20 cellular contexts compared by ENCODE assay signal in genomic region chr1:70617728-70618127, GRCh38.
DNase-seq lines count a peak whose midpoint lies in the region; ATAC-seq and TF ChIP-seq lines count a peak whose summit lies in the region.
"Had no signal": no experiment of that assay in that cellular context is flagged by ENCODE, and none has a peak within 500 bp of the region (broad histone marks: within the 10 kb centered on the region; RNA-seq: fewer than 3 reads in every experiment).

No MANE protein-coding gene starts in this region.

- H3K27ac Mint-ChIP-seq in H9 (no peak overlapping the region), endodermal cell (no peak overlapping the region)
- H3K27ac Mint-ChIP-seq: CD4-positive, CD25-positive, alpha-beta regulatory T cell; T-cell had no signal

- DNase-seq in H9 (no peak), PC-3 (no peak), endodermal cell (no peak), renal cortical epithelial cell (ENCODE audit: low read depth) (peak; percentile 3), NCI-H1417 treated with DMSO at 0.1 percent for 48 hours (lab: John Stamatoyannopoulos, UW) (no peak)
- DNase-seq: CD4-positive, CD25-positive, alpha-beta regulatory T cell; COR-L47; DMS 273 treated with DMSO at 0.1 percent for 48 hours; GDM1; KBM-7; MV-4-11; NCI-H187 treated with DMSO at 0.1 percent for 48 hours; NCI-H226; NCI-H526; RPMI8226; SHP77 treated with DMSO at 0.1 percent for 48 hours; T-cell had no signal

- intact Hi-C loops in PC-3 (cut with micrococcal nuclease) = loop anchor here (5.0 kb wide), 1 partner anchor 90 kb away; no protein-coding TSS in a partner anchor

- no peak overlapping the region for H3K56ac ChIP-seq in H9 (ENCODE audit: insufficient read length, low read depth, low read length)

- H3K36me3 ChIP-seq in PC-3 (ENCODE audit: low read depth, low read length) = no peaks in the 10 kb centered on the region
- H3K36me3 ChIP-seq in endodermal cell (ENCODE audit: control insufficient read depth, insufficient read depth, low read length) = no peaks in the 10 kb centered on the region

- H3K27ac ChIP-seq in H9 (ENCODE audit: insufficient read length, low read depth, low read length) (no peak overlapping the region), PC-3 (ENCODE audit: low read length) (no peak overlapping the region), endodermal cell (ENCODE audit: low read depth, low read length) (no peak overlapping the region)

- H3F3A ChIP-seq in PC-3 (ENCODE audit: low read length, unreplicated experiment) = no peaks in the 10 kb centered on the region

- H3K4me2 ChIP-seq in H9 (ENCODE audit: insufficient read depth, insufficient read length, low read length) = no peak overlapping the region
- H3K4me2 ChIP-seq in PC-3 (ENCODE audit: low read length) = no peak overlapping the region

- no peak overlapping the region for H3K14ac ChIP-seq in H9 (ENCODE audit: insufficient read depth, low read length)

- no peak overlapping the region for H3K9ac ChIP-seq in H9 (ENCODE audit: extremely low read depth, insufficient read length, low read length)
- no peak overlapping the region for H3K9ac ChIP-seq in PC-3 (ENCODE audit: low read length)
- H3K9ac ChIP-seq in endodermal cell (ENCODE audit: extremely low read depth, low read length, poor library complexity, severe bottlenecking) = no peak overlapping the region

- no peaks in the 10 kb centered on the region; the same call in 1 of the 2 replicates for H3K27me3 Mint-ChIP-seq in H9 (ENCODE audit: low read depth)
- H3K27me3 Mint-ChIP-seq in endodermal cell (ENCODE audit: insufficient read depth) = peaks cover 1% of the 10 kb centered on the region
- H3K27me3 Mint-ChIP-seq: CD4-positive, CD25-positive, alpha-beta regulatory T cell had no signal

- no peaks in the 10 kb centered on the region for H3K9me3 ChIP-seq in H9 (ENCODE audit: control insufficient read depth, low read depth, low read length)
- no peaks in the 10 kb centered on the region for H3K9me3 ChIP-seq in PC-3 (ENCODE audit: low read length)
- no peaks in the 10 kb centered on the region for H3K9me3 ChIP-seq in endodermal cell (ENCODE audit: control insufficient read depth, low read length)

- H3K36me3 Mint-ChIP-seq in H9 (ENCODE audit: insufficient read depth in 1 of 3, low read depth in 3 of 3) (no peaks in the 10 kb centered on the region), endodermal cell (ENCODE audit: low read depth) (no peaks in the 10 kb centered on the region)
- H3K36me3 Mint-ChIP-seq: CD4-positive, CD25-positive, alpha-beta regulatory T cell; T-cell had no signal

- H3K4me1 Mint-ChIP-seq in H9 (no peaks in the 10 kb centered on the region), endodermal cell (no peaks in the 10 kb centered on the region)
- H3K4me1 Mint-ChIP-seq: CD4-positive, CD25-positive, alpha-beta regulatory T cell; T-cell had no signal

- H2BK12ac ChIP-seq in H9 (ENCODE audit: insufficient read length, low read depth, low read length) = no peak overlapping the region

- H2BK120ac ChIP-seq in H9 (ENCODE audit: low read depth, low read length, poor library complexity, severe bottlenecking) = no peak overlapping the region

- H3K18ac ChIP-seq in H9 (ENCODE audit: insufficient read length, low read depth, low read length) = no peak overlapping the region

- H3K9me3 Mint-ChIP-seq in H9 = peaks cover 0 to 5% of the 10 kb centered on the region in 2 experiments; a peak in 4 of 5 replicates
- peaks cover 7% of the 10 kb centered on the region for H3K9me3 Mint-ChIP-seq in endodermal cell

- H2BK5ac ChIP-seq in H9 (ENCODE audit: insufficient read length, low read length) = no peak overlapping the region

- no peaks in the 10 kb centered on the region for H3K79me1 ChIP-seq in H9 (ENCODE audit: insufficient read depth, low read depth, low read length, poor library complexity, severe bottlenecking)

- H2BK15ac ChIP-seq in H9 (ENCODE audit: low read depth, low read length) = no peak overlapping the region

- POLR2A ChIA-PET in PC-3 (lab: Charles Lee; ENCODE audit: unreplicated experiment) = no interaction called here

- H3K4me1 ChIP-seq in H9 (ENCODE audit: insufficient read depth, low read length) (no peaks in the 10 kb centered on the region), PC-3 (ENCODE audit: insufficient read depth, low read length) (no peaks in the 10 kb centered on the region), endodermal cell (ENCODE audit: control insufficient read depth, insufficient read depth, low read length) (no peaks in the 10 kb centered on the region)

- H3K4ac ChIP-seq in H9 (ENCODE audit: low read depth, low read length) = no peak overlapping the region

- no peak overlapping the region for H3K23ac ChIP-seq in H9 (ENCODE audit: insufficient read length, low read depth, low read length)

- H3K4me3 Mint-ChIP-seq in H9 = no peak overlapping the region
- no peak overlapping the region for H3K4me3 Mint-ChIP-seq in endodermal cell
- H3K4me3 Mint-ChIP-seq: CD4-positive, CD25-positive, alpha-beta regulatory T cell; T-cell had no signal

- H3K9me2 ChIP-seq in PC-3 (replicated peaks; ENCODE audit: low read length) = no peaks in the 10 kb centered on the region

- no peaks in the 10 kb centered on the region for H3K23me2 ChIP-seq in H9 (ENCODE audit: insufficient read length, low read depth, low read length, poor library complexity, severe bottlenecking)

- no peak overlapping the region for H2AFZ ChIP-seq in H9 (ENCODE audit: low read length)
- no peak overlapping the region for H2AFZ ChIP-seq in PC-3 (ENCODE audit: low read length)

- CTCF ChIA-PET in PC-3 (lab: Charles Lee) = no interaction called here

- H4K8ac ChIP-seq in H9 (replicated peaks; ENCODE audit: insufficient read length, low read depth, low read length) = no peak overlapping the region

- H2BK20ac ChIP-seq in H9 (ENCODE audit: low read depth, low read length, poor library complexity, severe bottlenecking) = no peak overlapping the region

- no peak overlapping the region for H4K5ac ChIP-seq in H9 (ENCODE audit: insufficient read length, low read depth, low read length)

- no TSS peak for BruUV-seq in PC-3 (replicated peaks; lab: Mats Ljungman, UMichigan)

- no CpG with 5 or more reads among the region's 2 CpGs for WGBS in H9 (ENCODE audit: extremely low coverage, insufficient read length, low lambda C conversion rate)
- 62 to 78% methylated on average over 2 of the region's 2 CpGs for WGBS in endodermal cell (ENCODE audit: insufficient coverage in 1 of 2, insufficient read length in 1 of 2), 2 experiments

- no peak overlapping the region for H3T11ph ChIP-seq in H9 (ENCODE audit: low read length)

- ATAC-seq in PC-3 (no peak), HG02884 (IDR thresholded peaks at IDR 0.05; ENCODE audit: unreplicated experiment) (no peak), GM19452 (IDR thresholded peaks at IDR 0.05; ENCODE audit: unreplicated experiment) (no peak)
- ATAC-seq: SK-N-SH treated with all-trans-retinoic acid at 6 μM for 48 hours, T-cell had no signal

- H3K27me3 ChIP-seq in H9 (ENCODE audit: insufficient read depth, low read length) = no peaks in the 10 kb centered on the region
- peaks cover 46% of the 10 kb centered on the region for H3K27me3 ChIP-seq in PC-3 (ENCODE audit: low read length)
- no peaks in the 10 kb centered on the region for H3K27me3 ChIP-seq in endodermal cell (ENCODE audit: control insufficient read depth, insufficient read depth, low read length, poor library complexity, severe bottlenecking)

- H3K4me3 ChIP-seq in PC-3 (ENCODE audit: low read length) (no peak overlapping the region), endodermal cell (ENCODE audit: low read length) (no peak overlapping the region)

- no peaks in the 10 kb centered on the region for H3K79me2 ChIP-seq in H9 (ENCODE audit: insufficient read depth, low read length)
- no peaks in the 10 kb centered on the region for H3K79me2 ChIP-seq in PC-3 (ENCODE audit: low read length)

- H4K91ac ChIP-seq in H9 (ENCODE audit: insufficient read length, low read depth, low read length) = no peak overlapping the region

- H2AK5ac ChIP-seq in H9 (ENCODE audit: insufficient read length, low read length) = no peak overlapping the region

- H4K20me1 ChIP-seq in H9 (ENCODE audit: control insufficient read depth, insufficient read depth, insufficient read length) = no peaks in the 10 kb centered on the region
- H4K20me1 ChIP-seq in PC-3 (ENCODE audit: low read length) = no peaks in the 10 kb centered on the region

- peak; percentile 59 for TF ChIP-seq CTCF in H9 (conservative IDR thresholded peaks at IDR 0.05)
- TF ChIP-seq CTCF in PC-3 (conservative IDR thresholded peaks at IDR 0.05; ENCODE audit: low read depth, low read length) = 0 out of 2 replicates have a peak, but pooled peaks have one; percentile 9
- peak; percentile 72 for TF ChIP-seq CTCF in endodermal cell (conservative IDR thresholded peaks at IDR 0.05)

Comparison
In these comparisons a context has a peak if more than half of its experiments do, and no peak if none do; other contexts are left out.
1. CTCF ChIP-seq: peak in every context shown above with its lines; median percentile 72 in endodermal cell; 59 in H9; 9 in PC-3.